ENCODE assay signal across 8 cellular contexts in the genomic region with DNA sequence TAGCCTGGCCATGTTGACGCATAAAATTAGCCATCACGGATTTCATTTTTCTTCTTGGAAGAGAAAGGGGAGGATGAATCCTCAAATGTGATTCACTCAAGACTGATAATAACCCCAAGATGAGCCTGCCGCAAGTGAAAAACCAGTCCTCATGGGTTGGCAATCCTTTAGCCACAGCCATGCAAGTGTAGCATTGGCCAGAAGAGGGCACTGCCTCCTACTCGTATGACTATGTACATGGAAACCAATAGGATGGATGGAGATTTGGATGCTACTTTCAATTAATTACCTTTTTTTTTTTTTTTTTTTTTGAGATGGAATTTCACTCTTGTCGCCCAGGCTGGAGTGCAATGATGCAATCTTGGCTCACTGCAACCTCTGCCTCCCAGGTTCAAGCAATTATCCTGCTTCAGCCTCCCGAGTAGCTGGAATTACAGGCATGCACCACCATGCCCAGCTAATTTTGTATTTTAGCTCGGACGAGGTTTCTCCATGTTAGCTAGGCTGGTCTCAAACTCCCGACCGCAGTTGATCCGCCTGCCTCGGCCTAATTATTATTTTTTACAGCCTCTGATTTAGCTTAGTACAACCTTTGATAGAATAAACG. TPM values are rescaled to one million over a fixed set of nuclear protein-coding genes. Genes with fewer than 3 reads are reported as not detected.
DNase-seq lines count a peak whose midpoint lies in the region; ATAC-seq, FAIRE-seq and TF ChIP-seq lines count a peak whose summit lies in the region.
"Not testable (repeated sequence)": the region's sequence is repeated elsewhere in the genome, so short reads cannot be mapped to it uniquely, and the experiment has no call there.

No MANE protein-coding gene starts in this region.

- ATAC-seq in GM18861 (IDR thresholded peaks at IDR 0.05; ENCODE audit: unreplicated experiment) (peak; percentile 79), HG03280 (IDR thresholded peaks at IDR 0.05; ENCODE audit: unreplicated experiment) (peak; percentile 75)

- H3K9me3 Mint-ChIP-seq in brain, result not testable (repeated sequence)

- H3K4me1 Mint-ChIP-seq in brain, result not testable (repeated sequence)

- not testable (repeated sequence) for FAIRE-seq in small intestine (lab: Jason Lieb, UNC)

- H3K9me3 ChIP-seq in small intestine (ENCODE audit: control insufficient read depth, low read depth), result not testable (repeated sequence)

- peak overlapping the region; percentile 18; the same call in 1 of the 2 replicates for H3K27ac ChIP-seq in VCaP
- H3K27ac ChIP-seq in small intestine (ENCODE audit: low read depth in 1 of 2, low read length in 1 of 2), result not testable (repeated sequence)

- CTCF ChIA-PET in AG04449 (lab: Yijun Ruan, JAX), result interaction anchor here (0.7 to 7.6 kb wide), 20 partner anchors 8 to 190 kb away, joined by 3 to 174 read pairs (median 4); a partner anchor contains a TSS

- H3K4me1 ChIP-seq in small intestine (ENCODE audit: control insufficient read depth in 2 of 2, insufficient read depth in 1 of 2, low read depth in 1 of 2, low read length in 1 of 2), result not testable (repeated sequence)

- TF ChIP-seq CTCF in AG04449 (IDR thresholded peaks at IDR 0.05; ENCODE audit: insufficient read depth, low read length, missing control alignments) (peak; percentile 87), VCaP (conservative IDR thresholded peaks at IDR 0.05) (peak; percentile 89), brain (conservative IDR thresholded peaks at IDR 0.05) (peak; percentile 90)

- H3K36me3 ChIP-seq in small intestine (ENCODE audit: control insufficient read depth in 2 of 2, insufficient read depth in 2 of 2, low read length in 2 of 2), result not testable (repeated sequence)

- peak overlapping the region in 4 of 5 experiments; percentile 21 to 78 (median 57) for H3K27ac Mint-ChIP-seq in brain

- WGBS in small intestine, 3 donors, result 28 to 47% (median 37%) methylated on average over 13 of the region's 13 CpGs

- POLR2A ChIA-PET in AG04449 (lab: Yijun Ruan, JAX), result not testable (repeated sequence)

- H3K27me3 Mint-ChIP-seq in brain, result not testable (repeated sequence)

- not testable (repeated sequence) for H3K27me3 ChIP-seq in small intestine (ENCODE audit: control insufficient read depth in 2 of 2, insufficient read depth in 2 of 2, low read length in 2 of 2)

- not testable (repeated sequence) for H3K4me3 ChIP-seq in AG04449 (ENCODE audit: low read depth, low read length); small intestine (ENCODE audit: low read depth in 1 of 2, low read length in 2 of 2)

- not testable (repeated sequence) for H3K36me3 Mint-ChIP-seq in brain

- H3K4me3 Mint-ChIP-seq in brain, result not testable (repeated sequence)

- not testable (repeated sequence) for DNase-seq in AG04449 (ENCODE audit: low read depth, low spot score)
- DNase-seq in NCI-H226, result peak; percentile 69
- peak; percentile 74 for DNase-seq in iPS DF 4.7 (ENCODE audit: extremely low read depth, low spot score)
- DNase-seq in small intestine, result peak; percentile 85

RNA-seq across cellular contexts. Expression of a gene that starts 38.2 kb away (rescaled TPM):
- polyA plus RNA-seq in brain (ENCODE audit: insufficient read depth, low read depth, low replicate concordance), result 91.1 TPM
- 10 to 100 TPM; 24.3 to 32.0 (median 30.9) TPM for polyA plus RNA-seq in small intestine

RNA-seq across cellular contexts. Expression of a gene that starts 39.4 kb away (rescaled TPM):
- polyA plus RNA-seq in brain (ENCODE audit: insufficient read depth, low read depth, low replicate concordance), result 30.6 TPM
- polyA plus RNA-seq in small intestine, result 1,000 to 10,000 TPM in 2 of 3 donors, 100 to 1,000 TPM in 1; 593 to 2,279 (median 2,145) TPM

Comparison
In these comparisons a context has a peak if more than half of its experiments do, and no peak if none do; other contexts are left out.
1. RNA of a gene that starts 39.4 kb away (polyA plus RNA-seq): 593 to 2,279 TPM in small intestine; 30.6 TPM in brain (single experiment); every median in the first group is over 10 times any median in the second.
2. Peak in every context shown above with its lines, with median percentiles within 50 percentile points of each other: CTCF ChIP-seq.